In genomic region chr11:112511271-112511670, GRCh38 we compare ENCODE assay signal across 19 cellular contexts.
DNase-seq lines count a peak whose midpoint lies in the region; ATAC-seq lines count a peak whose summit lies in the region.
"Had no signal": no experiment of that assay in that cellular context is flagged by ENCODE, and none has a peak within 500 bp of the region (broad histone marks: within the 10 kb centered on the region; RNA-seq: fewer than 3 reads in every experiment).

No MANE protein-coding gene starts in this region.

- H3K27ac Mint-ChIP-seq in activated naive CD4-positive, alpha-beta T cell treated with anti-CD3 and anti-CD28 coated beads for 36 hours: no peak overlapping the region
- H3K27ac Mint-ChIP-seq: B cell; CD4-positive, alpha-beta T cell had no signal

- ATAC-seq in esophagus mucosa (peak; percentile 84), GM19467 (IDR thresholded peaks at IDR 0.05; ENCODE audit: unreplicated experiment) (no peak)
- ATAC-seq: Right ventricle myocardium inferior had no signal

- no peak overlapping the region for H3K4me3 ChIP-seq in SJCRH30

- no peaks in the 10 kb centered on the region for H3K9me3 ChIP-seq in SJCRH30 (replicated peaks)
- H3K9me3 ChIP-seq: SK-N-SH had no signal

- intact Hi-C loops in activated naive CD4-positive, alpha-beta T cell treated with anti-CD3 and anti-CD28 coated beads for 36 hours (cut with micrococcal nuclease): no loop called here

- H3K36me3 ChIP-seq in SJCRH30: no peaks in the 10 kb centered on the region

- peak overlapping the region; percentile 79 for H3K27ac ChIP-seq in SJCRH30

- no peaks in the 10 kb centered on the region for H3K4me1 Mint-ChIP-seq in activated naive CD4-positive, alpha-beta T cell treated with anti-CD3 and anti-CD28 coated beads for 36 hours (ENCODE audit: low read depth)
- H3K4me1 Mint-ChIP-seq: B cell had no signal

- peaks cover 9% of the 10 kb centered on the region for H3K27me3 Mint-ChIP-seq in activated naive CD4-positive, alpha-beta T cell treated with anti-CD3 and anti-CD28 coated beads for 36 hours (ENCODE audit: low read depth)

- H3K9me3 Mint-ChIP-seq in activated naive CD4-positive, alpha-beta T cell treated with anti-CD3 and anti-CD28 coated beads for 36 hours: no peaks in the 10 kb centered on the region
- H3K9me3 Mint-ChIP-seq: CD4-positive, alpha-beta T cell had no signal

- H3K4me3 Mint-ChIP-seq in activated naive CD4-positive, alpha-beta T cell treated with anti-CD3 and anti-CD28 coated beads for 36 hours: no peak overlapping the region
- H3K4me3 Mint-ChIP-seq: B cell; CD4-positive, alpha-beta T cell had no signal

- H3K36me3 Mint-ChIP-seq in activated naive CD4-positive, alpha-beta T cell treated with anti-CD3 and anti-CD28 coated beads for 36 hours (ENCODE audit: low read depth): no peaks in the 10 kb centered on the region

- DNase-seq in LHCN-M2 (ENCODE audit: low read depth): peak; percentile 15
- no peak for DNase-seq in SJCRH30
- DNase-seq in renal cortical epithelial cell (ENCODE audit: low read depth): peak; percentile 85
- no peak for DNase-seq in activated effector memory CD4-positive, alpha-beta T cell treated with Interleukin-2 at 50 U/mL for 16 hours
- DNase-seq in activated naive CD4-positive, alpha-beta T cell treated with anti-CD3 and anti-CD28 coated beads for 36 hours: no peak
- DNase-seq: CD4-positive, alpha-beta T cell; DND-41; GF-D8; Karpas-422; NCI-H1417 treated with DMSO at 0.1 percent for 48 hours; NCI-H2081; NCI-H2227 treated with DMSO at 0.1 percent for 48 hours; NCI-H526; OCI-M1; SK-N-SH had no signal

- CTCF ChIA-PET in activated naive CD4-positive, alpha-beta T cell treated with anti-CD3 and anti-CD28 coated beads for 36 hours (lab: Charles Lee): no interaction called here

- no peaks in the 10 kb centered on the region for H3K27me3 ChIP-seq in SJCRH30

- H3K4me1 ChIP-seq in SJCRH30: peaks cover 23% of the 10 kb centered on the region

Comparison
In these comparisons a context has a peak if more than half of its experiments do, and no peak if none do; other contexts are left out.
1. DNase-seq: peak in LHCN-M2 (single experiment) and renal cortical epithelial cell (single experiment); none in SJCRH30 (0 of 2), activated effector memory CD4-positive, alpha-beta T cell treated with Interleukin-2 at 50 U/mL for 16 hours (single experiment) and activated naive CD4-positive, alpha-beta T cell treated with anti-CD3 and anti-CD28 coated beads for 36 hours (single experiment).